21 cellular contexts compared by ENCODE assay signal in the genomic region with DNA sequence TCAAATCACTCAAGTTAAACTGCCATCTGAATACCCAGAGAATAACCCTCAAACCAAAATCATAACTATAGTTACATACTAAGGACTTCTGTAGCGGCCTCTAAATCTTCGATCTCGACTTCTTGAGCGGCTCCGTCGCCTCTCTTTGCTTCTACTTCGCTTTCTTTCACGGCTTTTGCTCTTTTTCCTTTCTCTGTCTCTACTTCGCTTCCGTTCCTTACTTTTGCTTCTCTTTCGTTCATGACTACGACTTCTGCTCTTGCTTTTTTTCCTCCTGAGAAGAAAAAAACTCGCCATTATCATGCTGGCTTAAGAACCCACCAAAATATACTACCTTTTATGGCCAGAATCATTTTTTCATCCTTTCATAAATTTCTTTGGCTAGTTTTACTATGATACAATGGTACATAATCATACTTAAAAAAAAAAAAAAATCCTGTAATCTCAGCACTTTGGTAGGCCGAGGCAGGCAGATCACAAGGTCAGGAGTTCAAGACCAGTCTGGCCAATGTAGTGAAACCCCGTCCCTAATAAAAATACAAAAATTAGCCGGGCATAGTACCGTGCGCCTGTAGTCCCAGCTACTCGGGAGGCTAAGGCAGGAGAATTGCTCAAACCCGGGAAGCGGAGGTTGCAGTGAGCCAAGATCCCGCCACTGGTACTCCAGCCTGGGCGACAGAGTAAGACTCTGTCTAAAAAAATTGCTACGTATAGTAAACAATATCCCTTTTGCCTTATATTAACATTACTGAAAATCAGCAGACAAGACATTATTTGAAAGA. TPM values are rescaled to one million over a fixed set of nuclear protein-coding genes. Genes with fewer than 3 reads are reported as not detected.
DNase-seq lines count a peak whose midpoint lies in the region; ATAC-seq, FAIRE-seq and TF ChIP-seq lines count a peak whose summit lies in the region.
"Had no signal": no experiment of that assay in that cellular context is flagged by ENCODE, and none has a peak within 500 bp of the region (broad histone marks: within the 10 kb centered on the region; RNA-seq: fewer than 3 reads in every experiment).

No MANE protein-coding gene starts in this region.

- no peaks in the 10 kb centered on the region for H3K27me3 Mint-ChIP-seq in T-helper 2 cell treated with Interferon-gamma antibody and Interleukin-4, amounts not matched to agents 5 μg/mL and 100 μg/mL, for 36 hours (ENCODE audit: low read depth)
- no peaks in the 10 kb centered on the region for H3K27me3 Mint-ChIP-seq in neural progenitor cell (ENCODE audit: insufficient read depth, low read depth)

- H3K36me3 Mint-ChIP-seq in T-helper 2 cell treated with Interferon-gamma antibody and Interleukin-4, amounts not matched to agents 5 μg/mL and 100 μg/mL, for 36 hours (ENCODE audit: low read depth) = peaks cover 66% of the 10 kb centered on the region
- H3K36me3 Mint-ChIP-seq in neural progenitor cell = peaks cover 30% of the 10 kb centered on the region

- H3K27ac ChIP-seq in GM23248 (0 out of 2 replicates have a peak overlapping the region, but pooled peaks have one; percentile 1), GM12878 (ENCODE audit: control insufficient read depth, insufficient read depth) (no peak overlapping the region), neural progenitor cell (no peak overlapping the region)
- H3K27ac ChIP-seq: 22Rv1, C4-2B, foreskin keratinocyte, testis had no signal

- TF ChIP-seq RAD21 in GM12878 (IDR thresholded peaks at IDR 0.05; ENCODE audit: insufficient read depth, low read depth, low read length) = no peak

- peaks cover 97% of the 10 kb centered on the region for H3K36me3 ChIP-seq in GM23248 (ENCODE audit: low read depth)
- H3K36me3 ChIP-seq in GM12878 (ENCODE audit: control insufficient read depth in 2 of 2, insufficient read depth in 2 of 2, low read length in 1 of 2) = peaks cover 8 to 41% of the 10 kb centered on the region in 2 experiments
- H3K36me3 ChIP-seq in neural progenitor cell = peaks cover 61% of the 10 kb centered on the region

- H2AFZ ChIP-seq in GM23248 (no peak overlapping the region), GM12878 (ENCODE audit: control insufficient read depth, low read depth, low read length) (no peak overlapping the region), neural progenitor cell (replicated peaks) (no peak overlapping the region)

- H3K79me2 ChIP-seq in GM23248 (ENCODE audit: insufficient read depth) = peaks cover 100% of the 10 kb centered on the region
- peaks cover 85% of the 10 kb centered on the region for H3K79me2 ChIP-seq in GM12878 (ENCODE audit: control insufficient read depth, insufficient read depth, low read length)
- H3K79me2 ChIP-seq in neural progenitor cell (ENCODE audit: low read depth) = peaks cover 100% of the 10 kb centered on the region

- no peak for TF ChIP-seq POLR2A in GM12878 (IDR thresholded peaks at IDR 0.05; ENCODE audit: low read depth, low read length)

- DNase-seq in T-helper 2 cell treated with Interferon-gamma antibody and Interleukin-4, amounts not matched to agents 5 μg/mL and 100 μg/mL, for 36 hours (ENCODE audit: low spot score) = no peak
- DNase-seq in T-helper 2 cell (no peak), GM23248 (no peak), GM12878 (ENCODE audit: low read depth, low spot score) (no peak), neural progenitor cell (ENCODE audit: low spot score) (no peak), posterior vena cava (ENCODE audit: low spot score) (no peak), hepatic stellate cell (ENCODE audit: low spot score) (no peak)
- DNase-seq: central memory CD4-positive, alpha-beta T cell; EL; foreskin keratinocyte; MG63; NCI-H2081 treated with DMSO at 0.1 percent for 48 hours; PC-3; right cardiac atrium; SK-N-SH; stimulated activated CD4-positive, alpha-beta T cell treated with anti-CD3 and anti-CD28 coated beads, Interleukin-2, amount 100 ng/mL, for 24 hours; testis had no signal

- H3K9me2 ChIP-seq in GM23248 (ENCODE audit: insufficient read depth) = no peaks in the 10 kb centered on the region
- H3K9me2 ChIP-seq: SK-N-SH had no signal

- no peak for TF ChIP-seq EP300 in GM12878 (IDR thresholded peaks at IDR 0.05; ENCODE audit: borderline replicate concordance in 1 of 2, control insufficient read depth in 1 of 2, low read depth in 2 of 2, low read length in 2 of 2)

- H3F3A ChIP-seq in GM23248 (ENCODE audit: insufficient read depth) (peaks cover 65% of the 10 kb centered on the region), neural progenitor cell (ENCODE audit: low read depth) (peaks cover 49% of the 10 kb centered on the region)

- RAD21 ChIA-PET in GM12878 (lab: Charles Lee; ENCODE audit: unreplicated experiment) = no interaction called here

- in situ Hi-C loops in GM23248 (cut with MboI) = no loop called here
- in situ Hi-C loops in GM12878 (cut with MboI) = no loop called here

- ATAC-seq in GM12878 (no peak), HG03135 (IDR thresholded peaks at IDR 0.05; ENCODE audit: unreplicated experiment) (no peak)
- ATAC-seq: foreskin keratinocyte, right cardiac atrium had no signal

- H3K4me3 ChIP-seq in GM23248 (0 out of 2 replicates have a peak overlapping the region, but pooled peaks have one; percentile 15), GM12878 (0 out of 2 replicates have a peak overlapping the region, but pooled peaks have one; percentile 3), neural progenitor cell (no peak overlapping the region)
- H3K4me3 ChIP-seq: MG63, testis had no signal

- TF ChIP-seq CTCF in GM12878 (IDR thresholded peaks at IDR 0.05 in 2 of 3, conservative IDR thresholded peaks at IDR 0.05 in 1 of 3; ENCODE audit: control insufficient read depth in 2 of 3, extremely low read depth in 1 of 3, insufficient read depth in 1 of 3, low read depth in 3 of 3, low read length in 3 of 3) = no peak
- no peak for TF ChIP-seq CTCF in neural progenitor cell (IDR thresholded peaks at IDR 0.05)

- H3K27ac Mint-ChIP-seq in T-helper 2 cell treated with Interferon-gamma antibody and Interleukin-4, amounts not matched to agents 5 μg/mL and 100 μg/mL, for 36 hours = no peak overlapping the region
- H3K27ac Mint-ChIP-seq in neural progenitor cell = no peak overlapping the region

- H3K27me3 ChIP-seq in GM23248 (replicated peaks; ENCODE audit: insufficient read depth) (no peaks in the 10 kb centered on the region), GM12878 (replicated peaks in 1 of 2; ENCODE audit: control insufficient read depth in 2 of 2, insufficient read depth in 2 of 2, low read length in 1 of 2) (no peaks in the 10 kb centered on the region), neural progenitor cell (no peaks in the 10 kb centered on the region)
- H3K27me3 ChIP-seq: foreskin keratinocyte, MG63, testis had no signal

- peaks cover 30% of the 10 kb centered on the region for H3K4me1 Mint-ChIP-seq in T-helper 2 cell treated with Interferon-gamma antibody and Interleukin-4, amounts not matched to agents 5 μg/mL and 100 μg/mL, for 36 hours (ENCODE audit: low read depth)
- H3K4me1 Mint-ChIP-seq in neural progenitor cell = peaks cover 6% of the 10 kb centered on the region

- intact Hi-C loops in GM12878 (cut with micrococcal nuclease; ENCODE audit: unreplicated experiment) (loop anchor here (10.0 kb wide), 1 partner anchor 153 kb away; no protein-coding TSS in a partner anchor), posterior vena cava (cut with DNase I) (no loop called here)

- FAIRE-seq in GM12878 (lab: Jason Lieb, UNC) = no peak
- FAIRE-seq: endometrium had no signal

- CTCF ChIA-PET in GM12878 (lab: Yijun Ruan, JAX) = no interaction called here

- H3K4me2 ChIP-seq in GM23248 (ENCODE audit: unreplicated experiment) = no peak overlapping the region
- H3K4me2 ChIP-seq in GM12878 (ENCODE audit: control insufficient read depth, insufficient read depth) = no peak overlapping the region
- H3K4me2 ChIP-seq in neural progenitor cell = peak overlapping the region; percentile 15
- H3K4me2 ChIP-seq: SK-N-SH had no signal

- H3K9ac ChIP-seq in GM23248 (peak overlapping the region; percentile 47; the same call in 1 of the 2 replicates), GM12878 (ENCODE audit: control insufficient read depth, insufficient read depth, low read length) (no peak overlapping the region), neural progenitor cell (no peak overlapping the region)
- H3K9ac ChIP-seq: SK-N-SH had no signal

- H3K4me1 ChIP-seq in GM23248 (ENCODE audit: insufficient read depth) (peaks cover 51% of the 10 kb centered on the region), GM12878 (ENCODE audit: control insufficient read depth, insufficient read depth, low read length) (no peaks in the 10 kb centered on the region), neural progenitor cell (no peaks in the 10 kb centered on the region)

- no TSS peak for BruUV-seq in GM12878 (replicated peaks; lab: Mats Ljungman, UMichigan)

- 88 to 89% methylated on average over 24 of the region's 24 CpGs for WGBS in GM23248 (ENCODE audit: low coverage in 1 of 2, low lambda C conversion rate in 2 of 2, missing lambda C conversion rate in 2 of 2), 2 experiments
- 98% methylated on average over 24 of the region's 24 CpGs for WGBS in GM12878 (ENCODE audit: insufficient coverage, insufficient replicate concordance, low lambda C conversion rate, missing lambda C conversion rate)

- H3K9me3 ChIP-seq in GM23248 (ENCODE audit: low read depth) (no peaks in the 10 kb centered on the region), GM12878 (replicated peaks; ENCODE audit: control insufficient read depth, insufficient read depth, low read length) (no peaks in the 10 kb centered on the region), neural progenitor cell (ENCODE audit: low read depth) (no peaks in the 10 kb centered on the region)
- H3K9me3 ChIP-seq: MG63, SK-N-SH, testis had no signal

- peak overlapping the region; percentile 27 for H3K4me3 Mint-ChIP-seq in T-helper 2 cell treated with Interferon-gamma antibody and Interleukin-4, amounts not matched to agents 5 μg/mL and 100 μg/mL, for 36 hours
- no peak overlapping the region for H3K4me3 Mint-ChIP-seq in neural progenitor cell

- H3K9me3 Mint-ChIP-seq in T-helper 2 cell treated with Interferon-gamma antibody and Interleukin-4, amounts not matched to agents 5 μg/mL and 100 μg/mL, for 36 hours = no peaks in the 10 kb centered on the region
- no peaks in the 10 kb centered on the region for H3K9me3 Mint-ChIP-seq in neural progenitor cell

- H4K20me1 ChIP-seq in GM23248 (ENCODE audit: insufficient read depth) (peaks cover 56% of the 10 kb centered on the region), GM12878 (ENCODE audit: control insufficient read depth, insufficient read depth) (peaks cover 17% of the 10 kb centered on the region), neural progenitor cell (ENCODE audit: low read depth) (peaks cover 97% of the 10 kb centered on the region)

- SMC1A ChIA-PET in GM12878 (lab: Charles Lee; ENCODE audit: uncharacterized antibody, unreplicated experiment) = interaction anchor here (0.8 kb wide), 1 partner anchor 11 kb away, joined by 3 read pairs; no protein-coding TSS in a partner anchor

- POLR2A ChIA-PET in GM12878 (lab: Charles Lee) = interaction anchor here (0.8 to 1.0 kb wide), 2 partner anchors 10 to 12 kb away, joined by 3 to 4 read pairs; no protein-coding TSS in a partner anchor

RNA-seq across cellular contexts. Expression of a gene that starts 10.0 kb away (rescaled TPM):
- total RNA-seq in GM23248 (2014; rRNA removed; shearing (Covaris generic)) = 247 and 390 TPM in 2 replicates
- polyA plus RNA-seq in GM23248 (2016; fragmentation: Nextera tagmentation; extraction: Ambion mirVana) = 227 and 270 TPM in 2 replicates
- total RNA-seq in GM12878 (2013; cell fraction: nucleolus; rRNA removed) = 1,290 and 1,415 TPM in 2 replicates
- 261 and 305 TPM in 2 replicates for total RNA-seq in GM12878 (2014; rRNA removed)
- total RNA-seq in GM12878 (2014; rRNA removed; fragmentation: Illumina TruSeq; extraction: Trizol) = 280 and 283 TPM in 2 replicates
- 188 and 216 TPM in 2 replicates for total RNA-seq in GM12878 (2021)
- 205 TPM for polyA plus RNA-seq in GM12878 (2011; ENCODE audit: low read depth)
- 248 and 261 TPM in 2 replicates for polyA plus RNA-seq in GM12878 (2011; rRNA removed)
- 74.5 and 95.9 TPM in 2 replicates for polyA plus RNA-seq in GM12878 (2011; cell fraction: cytosol; rRNA removed)
- polyA plus RNA-seq in GM12878 (2011; cell fraction: nucleus; rRNA removed) = 645 and 683 TPM in 2 replicates
- 233 and 286 TPM in 2 replicates for polyA plus RNA-seq in GM12878 (2012)
- polyA plus RNA-seq in GM12878 (2014; fragmentation: Illumina TruSeq; extraction: Trizol) = 205 and 235 TPM in 2 replicates
- polyA plus RNA-seq in GM12878 (2014; fragmentation: Nextera tagmentation; extraction: Ambion mirVana) = 100 to 1,000 TPM; 135 to 150 TPM
- 163 and 180 TPM in 2 replicates for polyA plus RNA-seq in GM12878 (2014; rRNA removed)
- 100 to 1,000 TPM; 219 to 232 TPM for polyA plus RNA-seq in GM12878 (2016; fragmentation: Nextera tagmentation; extraction: Ambion mirVana)
- polyA minus RNA-seq in GM12878 (2011; rRNA and poly(A)+ RNA removed) = 139 and 204 TPM in 2 replicates
- polyA minus RNA-seq in GM12878 (2011; cell fraction: cytosol; rRNA and poly(A)+ RNA removed) = 50.1 and 57.2 TPM in 2 replicates
- 246 and 301 TPM in 2 replicates for polyA minus RNA-seq in GM12878 (2011; cell fraction: nucleus; rRNA and poly(A)+ RNA removed)
- total RNA-seq in neural progenitor cell (ENCODE audit: low replicate concordance) = 359 and 555 TPM in 2 replicates
- 100 to 1,000 TPM; 210 to 217 TPM for total RNA-seq in posterior vena cava

RNA-seq across cellular contexts. Expression of a gene that starts 32.8 kb away (rescaled TPM):
- 148 and 311 TPM in 2 replicates for total RNA-seq in GM23248 (2014; rRNA removed; shearing (Covaris generic))
- 525 and 543 TPM in 2 replicates for polyA plus RNA-seq in GM23248 (2016; fragmentation: Nextera tagmentation; extraction: Ambion mirVana)
- 3.6 and 6.1 TPM in 2 replicates for total RNA-seq in GM12878 (2013; cell fraction: nucleolus; rRNA removed)
- 319 and 354 TPM in 2 replicates for total RNA-seq in GM12878 (2014; rRNA removed)
- 50.9 and 66.5 TPM in 2 replicates for total RNA-seq in GM12878 (2014; rRNA removed; fragmentation: Illumina TruSeq; extraction: Trizol)
- total RNA-seq in GM12878 (2021) = 154 and 161 TPM in 2 replicates
- polyA plus RNA-seq in GM12878 (2011; ENCODE audit: low read depth) = 238 TPM
- polyA plus RNA-seq in GM12878 (2011; rRNA removed) = 50.2 and 103 TPM in 2 replicates
- polyA plus RNA-seq in GM12878 (2011; cell fraction: cytosol; rRNA removed) = 335 and 406 TPM in 2 replicates
- polyA plus RNA-seq in GM12878 (2011; cell fraction: nucleus; rRNA removed) = 128 and 138 TPM in 2 replicates
- 209 and 246 TPM in 2 replicates for polyA plus RNA-seq in GM12878 (2012)
- polyA plus RNA-seq in GM12878 (2014; fragmentation: Illumina TruSeq; extraction: Trizol) = 3.7 and 23.2 TPM in 2 replicates
- polyA plus RNA-seq in GM12878 (2014; fragmentation: Nextera tagmentation; extraction: Ambion mirVana) = 100 to 1,000 TPM; 565 to 631 TPM
- polyA plus RNA-seq in GM12878 (2014; rRNA removed) = 349 and 538 TPM in 2 replicates
- 100 to 1,000 TPM; 502 to 547 TPM for polyA plus RNA-seq in GM12878 (2016; fragmentation: Nextera tagmentation; extraction: Ambion mirVana)
- polyA minus RNA-seq in GM12878 (2011; rRNA and poly(A)+ RNA removed) = 14.2 and 36.2 TPM in 2 replicates
- 25.7 and 29.7 TPM in 2 replicates for polyA minus RNA-seq in GM12878 (2011; cell fraction: cytosol; rRNA and poly(A)+ RNA removed)
- polyA minus RNA-seq in GM12878 (2011; cell fraction: nucleus; rRNA and poly(A)+ RNA removed) = 11.8 and 20.9 TPM in 2 replicates
- total RNA-seq in neural progenitor cell (ENCODE audit: low replicate concordance) = 135 and 253 TPM in 2 replicates
- 100 to 1,000 TPM; 126 TPM for total RNA-seq in posterior vena cava

RNA-seq across cellular contexts. Expression of a gene that starts 32.9 kb away (rescaled TPM):
- 35.8 and 56.9 TPM in 2 replicates for total RNA-seq in GM23248 (2014; rRNA removed; shearing (Covaris generic))
- polyA plus RNA-seq in GM23248 (2016; fragmentation: Nextera tagmentation; extraction: Ambion mirVana) = 31.5 and 33.3 TPM in 2 replicates
- 33.5 and 39.1 TPM in 2 replicates for total RNA-seq in GM12878 (2013; cell fraction: nucleolus; rRNA removed)
- total RNA-seq in GM12878 (2014; rRNA removed) = 36.9 and 46.6 TPM in 2 replicates
- total RNA-seq in GM12878 (2014; rRNA removed; fragmentation: Illumina TruSeq; extraction: Trizol) = 26.9 and 28.2 TPM in 2 replicates
- 40.2 and 41.0 TPM in 2 replicates for total RNA-seq in GM12878 (2021)
- polyA plus RNA-seq in GM12878 (2011; ENCODE audit: low read depth) = 28.4 TPM
- polyA plus RNA-seq in GM12878 (2011; rRNA removed) = 55.3 and 62.9 TPM in 2 replicates
- polyA plus RNA-seq in GM12878 (2011; cell fraction: cytosol; rRNA removed) = 66.6 and 112 TPM in 2 replicates
- polyA plus RNA-seq in GM12878 (2011; cell fraction: nucleus; rRNA removed) = 77.6 and 111 TPM in 2 replicates
- polyA plus RNA-seq in GM12878 (2012) = 19.9 and 31.2 TPM in 2 replicates
- polyA plus RNA-seq in GM12878 (2014; fragmentation: Illumina TruSeq; extraction: Trizol) = 32.3 and 34.4 TPM in 2 replicates
- 10 to 100 TPM in 1 of 2 experiments, 1 to 10 TPM in 1; 9.2 to 17.8 TPM for polyA plus RNA-seq in GM12878 (2014; fragmentation: Nextera tagmentation; extraction: Ambion mirVana)
- 69.2 and 74.1 TPM in 2 replicates for polyA plus RNA-seq in GM12878 (2014; rRNA removed)
- polyA plus RNA-seq in GM12878 (2016; fragmentation: Nextera tagmentation; extraction: Ambion mirVana) = 10 to 100 TPM; 41.1 to 45.0 TPM
- polyA minus RNA-seq in GM12878 (2011; rRNA and poly(A)+ RNA removed) = 43.2 and 49.5 TPM in 2 replicates
- polyA minus RNA-seq in GM12878 (2011; cell fraction: cytosol; rRNA and poly(A)+ RNA removed) = 9.8 and 15.6 TPM in 2 replicates
- 8.1 and 15.0 TPM in 2 replicates for polyA minus RNA-seq in GM12878 (2011; cell fraction: nucleus; rRNA and poly(A)+ RNA removed)
- 21.7 and 29.3 TPM in 2 replicates for total RNA-seq in neural progenitor cell (ENCODE audit: low replicate concordance)
- 10 to 100 TPM; 15.9 to 22.0 TPM for total RNA-seq in posterior vena cava

RNA-seq across cellular contexts. Expression of a gene that starts 39.8 kb away (rescaled TPM):
- total RNA-seq in GM23248 (2014; rRNA removed; shearing (Covaris generic)) = 23.3 and 25.0 TPM in 2 replicates
- polyA plus RNA-seq in GM23248 (2016; fragmentation: Nextera tagmentation; extraction: Ambion mirVana) (35.4 and 37.4 TPM in 2 replicates), GM12878 (2011; rRNA removed) (31.6 and 43.4 TPM in 2 replicates), GM12878 (2014; fragmentation: Illumina TruSeq; extraction: Trizol) (48.5 and 52.0 TPM in 2 replicates), GM12878 (2014; fragmentation: Nextera tagmentation; extraction: Ambion mirVana) (10 to 100 TPM; 90.7 to 91.2 TPM), GM12878 (2014; rRNA removed) (44.9 TPM in 2 replicates), GM12878 (2016; fragmentation: Nextera tagmentation; extraction: Ambion mirVana) (10 to 100 TPM; 53.1 to 53.5 TPM)
- total RNA-seq in GM12878 (2013; cell fraction: nucleolus; rRNA removed) = 74.8 and 82.6 TPM in 2 replicates
- total RNA-seq in GM12878 (2014; rRNA removed) (35.5 and 44.0 TPM in 2 replicates), GM12878 (2014; rRNA removed; fragmentation: Illumina TruSeq; extraction: Trizol) (45.0 and 45.1 TPM in 2 replicates), GM12878 (2021) (41.7 and 49.0 TPM in 2 replicates), neural progenitor cell (ENCODE audit: low replicate concordance) (45.1 and 54.7 TPM in 2 replicates), posterior vena cava (10 to 100 TPM; 55.2 to 59.6 TPM)
- polyA plus RNA-seq in GM12878 (2011; ENCODE audit: low read depth) = 42.5 TPM
- 25.0 and 30.3 TPM in 2 replicates for polyA plus RNA-seq in GM12878 (2011; cell fraction: cytosol; rRNA removed)
- polyA plus RNA-seq in GM12878 (2011; cell fraction: nucleus; rRNA removed) = 37.1 and 53.9 TPM in 2 replicates
- polyA plus RNA-seq in GM12878 (2012) = 38.7 and 45.3 TPM in 2 replicates
- 46.9 and 55.6 TPM in 2 replicates for polyA minus RNA-seq in GM12878 (2011; rRNA and poly(A)+ RNA removed)
- 14.4 and 18.6 TPM in 2 replicates for polyA minus RNA-seq in GM12878 (2011; cell fraction: cytosol; rRNA and poly(A)+ RNA removed)
- polyA minus RNA-seq in GM12878 (2011; cell fraction: nucleus; rRNA and poly(A)+ RNA removed) = 23.5 and 48.9 TPM in 2 replicates
